Comparison of ENCODE assay signal across 3 cellular contexts in the genomic region with DNA sequence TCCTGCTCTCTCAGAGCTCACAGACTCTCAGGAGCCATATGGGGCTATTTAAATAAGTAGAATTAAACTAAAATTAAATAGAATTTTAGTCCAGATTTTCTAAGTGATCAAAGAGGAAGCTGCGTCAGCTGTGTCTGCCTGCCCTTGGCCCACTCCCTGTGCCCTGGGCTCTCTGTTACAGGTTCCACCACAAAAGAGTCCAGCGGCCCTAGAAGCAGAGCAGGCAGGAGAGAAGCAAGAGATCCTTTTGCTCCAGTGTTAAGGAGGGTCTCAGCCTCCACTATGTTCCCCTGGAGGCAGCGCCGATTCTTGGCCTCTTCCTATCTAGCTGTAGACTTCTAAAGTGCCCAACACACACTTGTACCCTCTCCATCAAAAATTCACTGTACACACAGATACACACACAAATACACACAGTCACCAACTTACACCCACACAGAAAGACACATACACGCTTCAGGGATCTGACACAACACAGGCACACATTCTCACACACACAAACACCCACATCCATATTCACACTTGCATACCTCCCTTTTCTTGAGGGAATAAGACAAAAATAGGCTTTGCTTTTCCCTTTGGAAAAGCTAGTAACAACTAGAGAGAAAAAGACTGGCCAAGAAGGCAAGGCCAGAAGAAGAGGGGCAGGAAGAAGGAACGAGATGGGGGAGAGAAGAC.
TF ChIP-seq lines count a peak whose summit lies in the region.

No MANE protein-coding gene starts in this region.

TF ChIP-seq in A549, 52 proteins besides CTCF, POLR2A, EP300 and RAD21:
- no peak for TF ChIP-seq RARB (CRISPR knock-in tag; IDR thresholded peaks at IDR 0.05)
- no peak for TF ChIP-seq HDAC2 (IDR thresholded peaks at IDR 0.05)
- TF ChIP-seq CHD2 (IDR thresholded peaks at IDR 0.05; ENCODE audit: low read length, partially characterized antibody): no peak
- TF ChIP-seq, protein P1, sequence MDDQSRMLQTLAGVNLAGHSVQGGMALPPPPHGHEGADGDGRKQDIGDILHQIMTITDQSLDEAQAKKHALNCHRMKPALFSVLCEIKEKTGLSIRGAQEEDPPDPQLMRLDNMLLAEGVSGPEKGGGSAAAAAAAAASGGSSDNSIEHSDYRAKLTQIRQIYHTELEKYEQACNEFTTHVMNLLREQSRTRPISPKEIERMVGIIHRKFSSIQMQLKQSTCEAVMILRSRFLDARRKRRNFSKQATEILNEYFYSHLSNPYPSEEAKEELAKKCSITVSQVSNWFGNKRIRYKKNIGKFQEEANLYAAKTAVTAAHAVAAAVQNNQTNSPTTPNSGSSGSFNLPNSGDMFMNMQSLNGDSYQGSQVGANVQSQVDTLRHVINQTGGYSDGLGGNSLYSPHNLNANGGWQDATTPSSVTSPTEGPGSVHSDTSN (IDR thresholded peaks at IDR 0.05): no peak
- TF ChIP-seq KDM1A (IDR thresholded peaks at IDR 0.05; ENCODE audit: low read depth): no peak
- no peak for TF ChIP-seq POLR2AphosphoS2 (conservative IDR thresholded peaks at IDR 0.05; ENCODE audit: low read length)
- TF ChIP-seq MAZ (IDR thresholded peaks at IDR 0.05; ENCODE audit: borderline replicate concordance, low read depth, low read length): no peak
- TF ChIP-seq CBX8 (IDR thresholded peaks at IDR 0.05): no peak

TF ChIP-seq in GM23338, 12 proteins besides CTCF, POLR2A, EP300 and RAD21:
- TF ChIP-seq, protein P2, sequence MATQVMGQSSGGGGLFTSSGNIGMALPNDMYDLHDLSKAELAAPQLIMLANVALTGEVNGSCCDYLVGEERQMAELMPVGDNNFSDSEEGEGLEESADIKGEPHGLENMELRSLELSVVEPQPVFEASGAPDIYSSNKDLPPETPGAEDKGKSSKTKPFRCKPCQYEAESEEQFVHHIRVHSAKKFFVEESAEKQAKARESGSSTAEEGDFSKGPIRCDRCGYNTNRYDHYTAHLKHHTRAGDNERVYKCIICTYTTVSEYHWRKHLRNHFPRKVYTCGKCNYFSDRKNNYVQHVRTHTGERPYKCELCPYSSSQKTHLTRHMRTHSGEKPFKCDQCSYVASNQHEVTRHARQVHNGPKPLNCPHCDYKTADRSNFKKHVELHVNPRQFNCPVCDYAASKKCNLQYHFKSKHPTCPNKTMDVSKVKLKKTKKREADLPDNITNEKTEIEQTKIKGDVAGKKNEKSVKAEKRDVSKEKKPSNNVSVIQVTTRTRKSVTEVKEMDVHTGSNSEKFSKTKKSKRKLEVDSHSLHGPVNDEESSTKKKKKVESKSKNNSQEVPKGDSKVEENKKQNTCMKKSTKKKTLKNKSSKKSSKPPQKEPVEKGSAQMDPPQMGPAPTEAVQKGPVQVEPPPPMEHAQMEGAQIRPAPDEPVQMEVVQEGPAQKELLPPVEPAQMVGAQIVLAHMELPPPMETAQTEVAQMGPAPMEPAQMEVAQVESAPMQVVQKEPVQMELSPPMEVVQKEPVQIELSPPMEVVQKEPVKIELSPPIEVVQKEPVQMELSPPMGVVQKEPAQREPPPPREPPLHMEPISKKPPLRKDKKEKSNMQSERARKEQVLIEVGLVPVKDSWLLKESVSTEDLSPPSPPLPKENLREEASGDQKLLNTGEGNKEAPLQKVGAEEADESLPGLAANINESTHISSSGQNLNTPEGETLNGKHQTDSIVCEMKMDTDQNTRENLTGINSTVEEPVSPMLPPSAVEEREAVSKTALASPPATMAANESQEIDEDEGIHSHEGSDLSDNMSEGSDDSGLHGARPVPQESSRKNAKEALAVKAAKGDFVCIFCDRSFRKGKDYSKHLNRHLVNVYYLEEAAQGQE (IDR thresholded peaks at IDR 0.05; ENCODE audit: unreplicated experiment): no peak
- TF ChIP-seq NANOG (IDR thresholded peaks at IDR 0.05; ENCODE audit: borderline replicate concordance) (no peak), CREB1 (CRISPR knock-in tag; IDR thresholded peaks at IDR 0.05; ENCODE audit: low read depth) (no peak), STAT1 (IDR thresholded peaks at IDR 0.05; ENCODE audit: unreplicated experiment) (no peak), JUNB (IDR thresholded peaks at IDR 0.05; ENCODE audit: unreplicated experiment) (no peak)
- TF ChIP-seq, protein P3, sequence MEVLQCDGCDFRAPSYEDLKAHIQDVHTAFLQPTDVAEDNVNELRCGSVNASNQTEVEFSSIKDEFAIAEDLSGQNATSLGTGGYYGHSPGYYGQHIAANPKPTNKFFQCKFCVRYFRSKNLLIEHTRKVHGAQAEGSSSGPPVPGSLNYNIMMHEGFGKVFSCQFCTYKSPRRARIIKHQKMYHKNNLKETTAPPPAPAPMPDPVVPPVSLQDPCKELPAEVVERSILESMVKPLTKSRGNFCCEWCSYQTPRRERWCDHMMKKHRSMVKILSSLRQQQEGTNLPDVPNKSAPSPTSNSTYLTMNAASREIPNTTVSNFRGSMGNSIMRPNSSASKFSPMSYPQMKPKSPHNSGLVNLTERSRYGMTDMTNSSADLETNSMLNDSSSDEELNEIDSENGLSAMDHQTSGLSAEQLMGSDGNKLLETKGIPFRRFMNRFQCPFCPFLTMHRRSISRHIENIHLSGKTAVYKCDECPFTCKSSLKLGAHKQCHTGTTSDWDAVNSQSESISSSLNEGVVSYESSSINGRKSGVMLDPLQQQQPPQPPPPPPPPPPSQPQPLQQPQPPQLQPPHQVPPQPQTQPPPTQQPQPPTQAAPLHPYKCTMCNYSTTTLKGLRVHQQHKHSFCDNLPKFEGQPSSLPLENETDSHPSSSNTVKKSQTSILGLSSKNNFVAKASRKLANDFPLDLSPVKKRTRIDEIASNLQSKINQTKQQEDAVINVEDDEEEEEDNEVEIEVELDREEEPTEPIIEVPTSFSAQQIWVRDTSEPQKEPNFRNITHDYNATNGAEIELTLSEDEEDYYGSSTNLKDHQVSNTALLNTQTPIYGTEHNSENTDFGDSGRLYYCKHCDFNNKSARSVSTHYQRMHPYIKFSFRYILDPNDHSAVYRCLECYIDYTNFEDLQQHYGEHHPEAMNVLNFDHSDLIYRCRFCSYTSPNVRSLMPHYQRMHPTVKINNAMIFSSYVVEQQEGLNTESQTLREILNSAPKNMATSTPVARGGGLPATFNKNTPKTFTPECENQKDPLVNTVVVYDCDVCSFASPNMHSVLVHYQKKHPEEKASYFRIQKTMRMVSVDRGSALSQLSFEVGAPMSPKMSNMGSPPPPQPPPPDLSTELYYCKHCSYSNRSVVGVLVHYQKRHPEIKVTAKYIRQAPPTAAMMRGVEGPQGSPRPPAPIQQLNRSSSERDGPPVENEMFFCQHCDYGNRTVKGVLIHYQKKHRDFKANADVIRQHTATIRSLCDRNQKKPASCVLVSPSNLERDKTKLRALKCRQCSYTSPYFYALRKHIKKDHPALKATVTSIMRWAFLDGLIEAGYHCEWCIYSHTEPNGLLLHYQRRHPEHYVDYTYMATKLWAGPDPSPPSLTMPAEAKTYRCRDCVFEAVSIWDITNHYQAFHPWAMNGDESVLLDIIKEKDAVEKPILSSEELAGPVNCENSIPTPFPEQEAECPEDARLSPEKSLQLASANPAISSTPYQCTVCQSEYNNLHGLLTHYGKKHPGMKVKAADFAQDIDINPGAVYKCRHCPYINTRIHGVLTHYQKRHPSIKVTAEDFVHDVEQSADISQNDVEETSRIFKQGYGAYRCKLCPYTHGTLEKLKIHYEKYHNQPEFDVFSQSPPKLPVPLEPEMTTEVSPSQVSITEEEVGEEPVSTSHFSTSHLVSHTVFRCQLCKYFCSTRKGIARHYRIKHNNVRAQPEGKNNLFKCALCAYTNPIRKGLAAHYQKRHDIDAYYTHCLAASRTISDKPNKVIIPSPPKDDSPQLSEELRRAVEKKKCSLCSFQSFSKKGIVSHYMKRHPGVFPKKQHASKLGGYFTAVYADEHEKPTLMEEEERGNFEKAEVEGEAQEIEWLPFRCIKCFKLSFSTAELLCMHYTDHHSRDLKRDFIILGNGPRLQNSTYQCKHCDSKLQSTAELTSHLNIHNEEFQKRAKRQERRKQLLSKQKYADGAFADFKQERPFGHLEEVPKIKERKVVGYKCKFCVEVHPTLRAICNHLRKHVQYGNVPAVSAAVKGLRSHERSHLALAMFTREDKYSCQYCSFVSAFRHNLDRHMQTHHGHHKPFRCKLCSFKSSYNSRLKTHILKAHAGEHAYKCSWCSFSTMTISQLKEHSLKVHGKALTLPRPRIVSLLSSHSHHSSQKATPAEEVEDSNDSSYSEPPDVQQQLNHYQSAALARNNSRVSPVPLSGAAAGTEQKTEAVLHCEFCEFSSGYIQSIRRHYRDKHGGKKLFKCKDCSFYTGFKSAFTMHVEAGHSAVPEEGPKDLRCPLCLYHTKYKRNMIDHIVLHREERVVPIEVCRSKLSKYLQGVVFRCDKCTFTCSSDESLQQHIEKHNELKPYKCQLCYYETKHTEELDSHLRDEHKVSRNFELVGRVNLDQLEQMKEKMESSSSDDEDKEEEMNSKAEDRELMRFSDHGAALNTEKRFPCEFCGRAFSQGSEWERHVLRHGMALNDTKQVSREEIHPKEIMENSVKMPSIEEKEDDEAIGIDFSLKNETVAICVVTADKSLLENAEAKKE (CRISPR knock-in tag; IDR thresholded peaks at IDR 0.05): no peak

TF ChIP-seq in GM12878, 131 proteins besides CTCF, POLR2A, EP300 and RAD21:
- TF ChIP-seq CBX3 (IDR thresholded peaks at IDR 0.05; ENCODE audit: borderline replicate concordance, low read depth) (no peak), POLR2AphosphoS5 (IDR thresholded peaks at IDR 0.05; ENCODE audit: low read length) (no peak), ZNF384 (IDR thresholded peaks at IDR 0.05; ENCODE audit: borderline replicate concordance, low read depth, low read length) (no peak), PAX8 (IDR thresholded peaks at IDR 0.05) (no peak), GATAD2B (conservative IDR thresholded peaks at IDR 0.05; ENCODE audit: low read depth) (no peak), ESRRA (IDR thresholded peaks at IDR 0.05; ENCODE audit: low read length) (no peak), SUZ12 (IDR thresholded peaks at IDR 0.05; ENCODE audit: unreplicated experiment) (no peak), YBX1 (IDR thresholded peaks at IDR 0.05) (no peak), HDGF (IDR thresholded peaks at IDR 0.05) (0 out of 2 replicates have a peak, but pooled peaks have one; percentile 87), IKZF1 (conservative IDR thresholded peaks at IDR 0.05) (no peak), SMC3 (IDR thresholded peaks at IDR 0.05; ENCODE audit: borderline replicate concordance, low read length) (no peak), NRF1 (conservative IDR thresholded peaks at IDR 0.05; ENCODE audit: low read depth, low read length) (no peak), NBN (IDR thresholded peaks at IDR 0.05) (peak; percentile 22; the same call in 1 of the 2 replicates), BMI1 (IDR thresholded peaks at IDR 0.05; ENCODE audit: borderline replicate concordance) (0 out of 2 replicates have a peak, but pooled peaks have one; percentile 39)
- TF ChIP-seq, protein P4, sequence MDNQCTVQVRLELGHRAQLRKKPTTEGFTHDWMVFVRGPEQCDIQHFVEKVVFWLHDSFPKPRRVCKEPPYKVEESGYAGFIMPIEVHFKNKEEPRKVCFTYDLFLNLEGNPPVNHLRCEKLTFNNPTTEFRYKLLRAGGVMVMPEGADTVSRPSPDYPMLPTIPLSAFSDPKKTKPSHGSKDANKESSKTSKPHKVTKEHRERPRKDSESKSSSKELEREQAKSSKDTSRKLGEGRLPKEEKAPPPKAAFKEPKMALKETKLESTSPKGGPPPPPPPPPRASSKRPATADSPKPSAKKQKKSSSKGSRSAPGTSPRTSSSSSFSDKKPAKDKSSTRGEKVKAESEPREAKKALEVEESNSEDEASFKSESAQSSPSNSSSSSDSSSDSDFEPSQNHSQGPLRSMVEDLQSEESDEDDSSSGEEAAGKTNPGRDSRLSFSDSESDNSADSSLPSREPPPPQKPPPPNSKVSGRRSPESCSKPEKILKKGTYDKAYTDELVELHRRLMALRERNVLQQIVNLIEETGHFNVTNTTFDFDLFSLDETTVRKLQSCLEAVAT (IDR thresholded peaks at IDR 0.05): peak; percentile 63; the same call in 1 of the 2 replicates
